In the genomic region with DNA sequence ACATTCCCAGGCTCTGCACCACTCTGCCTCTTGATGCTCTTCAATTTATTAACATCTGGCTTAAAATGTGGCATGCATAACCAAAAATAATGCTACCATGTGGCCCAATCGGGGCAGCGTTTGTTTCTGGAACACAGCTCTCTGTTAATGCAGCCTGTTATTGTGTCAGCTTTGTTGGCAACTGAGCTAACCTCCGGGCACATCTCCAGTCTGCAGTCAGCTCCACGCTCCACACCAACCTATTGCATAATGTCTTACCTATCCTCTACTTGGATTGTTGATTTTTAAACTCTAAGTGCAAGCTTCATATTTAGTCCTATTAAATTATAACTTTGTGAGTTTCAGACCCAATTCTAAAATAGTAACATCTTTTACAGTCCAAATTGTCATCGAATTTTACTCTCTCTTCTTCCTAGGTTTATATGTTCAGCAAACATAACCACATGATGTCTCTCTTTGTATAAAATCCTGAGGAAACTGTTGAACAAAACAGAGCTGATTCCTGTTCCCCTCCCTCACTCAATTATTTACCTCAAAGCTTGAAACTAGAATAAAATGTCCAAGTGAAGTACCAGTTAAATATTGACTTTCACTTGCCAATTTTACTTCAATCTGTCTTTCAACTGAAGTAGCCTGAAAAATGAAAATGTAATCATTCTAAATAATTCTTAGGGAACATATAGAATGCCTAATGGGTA, we compare ENCODE assay signal across 7 cellular contexts.
DNase-seq lines count a peak whose midpoint lies in the region; FAIRE-seq and TF ChIP-seq lines count a peak whose summit lies in the region.

No MANE protein-coding gene starts in this region.

- no peak overlapping the region for H2AFZ ChIP-seq in astrocyte (ENCODE audit: low read depth, low read length)

- WGBS in transverse colon (ENCODE audit: low coverage in 1 of 2), 2 donors, result 21 to 34% methylated on average over 2 to 5 of the region's 5 CpGs

- H3K27ac Mint-ChIP-seq in astrocyte (ENCODE audit: unreplicated experiment), result no peak overlapping the region

- H3K4me3 ChIP-seq in astrocyte (ENCODE audit: insufficient read depth, low read depth, low read length) (no peak overlapping the region), transverse colon (no peak overlapping the region)

- intact Hi-C loops in transverse colon (cut with DNase I; ENCODE audit: low total_unique reads), result no loop called here

- TF ChIP-seq CTCF in astrocyte (IDR thresholded peaks at IDR 0.05; ENCODE audit: insufficient read depth, low read depth, low read length) (no peak), transverse colon (IDR thresholded peaks at IDR 0.05) (no peak)

- H3K4me1 ChIP-seq in astrocyte (ENCODE audit: insufficient read depth, low read length) (peaks cover 3% of the 10 kb centered on the region), transverse colon (peaks cover 5 to 18% (median 7%) of the 10 kb centered on the region in 4 donors)

- no peaks in the 10 kb centered on the region for H3K9me3 Mint-ChIP-seq in astrocyte (ENCODE audit: unreplicated experiment)

- H3K27ac ChIP-seq in astrocyte (ENCODE audit: low read depth, low read length), result no peak overlapping the region
- peak overlapping the region in 2 of 4 donors; percentile 15 to 53 for H3K27ac ChIP-seq in transverse colon

- H3K27me3 ChIP-seq in astrocyte (ENCODE audit: insufficient read depth, low read length) (no peaks in the 10 kb centered on the region), transverse colon (no peaks in the 10 kb centered on the region)

- H3K9me3 ChIP-seq in astrocyte (ENCODE audit: insufficient read depth, low read depth, low read length), result no peaks in the 10 kb centered on the region
- H3K9me3 ChIP-seq in transverse colon, result no peaks in the 10 kb centered on the region

- peaks cover 8% of the 10 kb centered on the region for H3K4me1 Mint-ChIP-seq in astrocyte (ENCODE audit: low read depth, unreplicated experiment)

- FAIRE-seq in astrocyte (lab: Jason Lieb, UNC), result no peak
- peak; percentile 90 for FAIRE-seq in islet of Langerhans (lab: Jason Lieb, UNC)

- H3K9ac ChIP-seq in astrocyte (ENCODE audit: low read length), result no peak overlapping the region

- H3K36me3 Mint-ChIP-seq in astrocyte (ENCODE audit: low read depth, unreplicated experiment), result no peaks in the 10 kb centered on the region

- no peak overlapping the region for H3K4me2 ChIP-seq in astrocyte (ENCODE audit: low read length)

- TF ChIP-seq EP300 in transverse colon (IDR thresholded peaks at IDR 0.05; ENCODE audit: low read depth), result no peak

- H4K20me1 ChIP-seq in astrocyte (ENCODE audit: insufficient read depth, low read length), result no peaks in the 10 kb centered on the region

- H3K36me3 ChIP-seq in astrocyte (ENCODE audit: insufficient read depth, low read length), result no peaks in the 10 kb centered on the region
- H3K36me3 ChIP-seq in transverse colon, result no peaks in the 10 kb centered on the region

- TF ChIP-seq POLR2A in transverse colon (IDR thresholded peaks at IDR 0.05), result no peak

- H3K4me3 Mint-ChIP-seq in astrocyte (ENCODE audit: unreplicated experiment), result no peak overlapping the region

- DNase-seq in HuH-7 (ENCODE audit: low spot score) (peak; percentile 31), astrocyte (ENCODE audit: low read depth) (peak; percentile 74), transverse colon (peak; percentile 67), activated T-cell treated with anti-CD3 and anti-CD28 coated beads for 4 hours (no peak), germinal center (ENCODE audit: low spot score) (no peak), NAMALWA (ENCODE audit: low spot score) (no peak)

- in situ Hi-C loops in transverse colon (cut with MboI; ENCODE audit: low pct_ligation_motif_present in 1 of 4, low pct_unique_long_range_greater_than_20kb in 1 of 4, low sequenced_read_pairs in 3 of 4), result no loop called here

- H3K27me3 Mint-ChIP-seq in astrocyte (ENCODE audit: low read depth, unreplicated experiment), result no peaks in the 10 kb centered on the region

- H3K79me2 ChIP-seq in astrocyte (ENCODE audit: insufficient read depth, low read length), result no peaks in the 10 kb centered on the region

Comparison
In these comparisons a context has a peak if more than half of its experiments do, and no peak if none do; other contexts are left out.
1. DNase-seq: peak in HuH-7 (single experiment), astrocyte (single experiment) and transverse colon (single experiment); none in activated T-cell treated with anti-CD3 and anti-CD28 coated beads for 4 hours (single experiment), germinal center (single experiment) and NAMALWA (single experiment).